3 cellular contexts compared by ENCODE assay signal in the genomic region with DNA sequence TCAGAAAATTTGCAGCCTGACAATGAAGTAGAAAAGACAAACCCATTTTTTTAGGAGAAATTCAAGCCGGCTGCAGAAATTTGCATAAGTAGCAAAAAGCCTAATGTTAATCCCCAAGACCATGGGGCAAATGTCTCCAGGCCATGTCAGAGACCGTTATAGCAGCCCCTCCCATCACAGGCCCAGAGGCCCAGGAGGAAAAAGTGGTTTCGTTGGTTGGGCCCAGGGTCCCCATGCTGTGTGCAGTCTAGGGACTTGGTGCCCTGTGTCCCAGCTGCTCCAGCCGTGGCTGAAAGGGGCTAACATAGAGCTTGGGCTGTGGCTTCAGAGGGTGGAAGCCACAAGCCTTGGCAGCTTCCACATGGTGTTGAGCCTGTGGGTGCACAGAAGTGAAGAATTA. TPM values are rescaled to one million over a fixed set of nuclear protein-coding genes. Genes with fewer than 3 reads are reported as not detected.
"Had no signal": no experiment of that assay in that cellular context is flagged by ENCODE, and none has a peak within 500 bp of the region (broad histone marks: within the 10 kb centered on the region; RNA-seq: fewer than 3 reads in every experiment).

No MANE protein-coding gene starts in this region.

RNA-seq across cellular contexts. Expression of a gene that starts 9.6 kb away (rescaled TPM):
- total RNA-seq: mononuclear cell; naive thymus-derived CD4-positive, alpha-beta T cell had no signal
- polyA plus RNA-seq: immature natural killer cell; naive thymus-derived CD4-positive, alpha-beta T cell had no signal
